Comparison of ENCODE assay signal across 1 cellular context in the genomic region with DNA sequence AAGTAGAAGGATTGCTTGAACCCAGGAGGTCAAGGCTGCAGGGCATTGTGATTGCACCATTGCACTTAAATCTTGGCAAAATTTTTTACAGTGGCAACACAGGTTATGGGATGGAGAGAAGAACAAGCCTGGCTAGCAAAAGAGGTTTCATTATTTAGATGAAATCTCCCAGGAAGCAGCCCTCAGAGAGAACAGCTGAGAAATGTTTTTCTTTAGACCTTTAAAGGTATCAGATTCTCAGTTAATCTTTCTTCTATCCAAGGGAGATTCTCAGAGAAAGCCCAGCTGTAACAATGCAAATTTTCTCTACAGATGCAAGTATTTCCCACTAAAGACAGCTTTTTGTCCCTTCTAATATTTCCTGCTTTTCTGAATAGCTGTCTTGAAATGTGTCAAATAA. TPM values are rescaled to one million over a fixed set of nuclear protein-coding genes. Genes with fewer than 3 reads are reported as not detected.
"Had no signal": no experiment of that assay in that cellular context is flagged by ENCODE, and none has a peak within 500 bp of the region (broad histone marks: within the 10 kb centered on the region; RNA-seq: fewer than 3 reads in every experiment).

No MANE protein-coding gene starts in this region.

RNA-seq across cellular contexts. Expression of a gene that starts 19.8 kb away (rescaled TPM):
- total RNA-seq: activated B cell treated with CpG ODN at 0.5 μM for 24 hours had no signal
